In genomic region chr4:49108183-49108582, GRCh38 we compare ENCODE assay signal across 7 cellular contexts.
DNase-seq lines count a peak whose midpoint lies in the region; ATAC-seq and TF ChIP-seq lines count a peak whose summit lies in the region.
"Not testable (repeated sequence)": the region's sequence is repeated elsewhere in the genome, so short reads cannot be mapped to it uniquely, and the experiment has no call there.

No MANE protein-coding gene starts in this region.

- H3K36me3 Mint-ChIP-seq in T-cell, result peaks cover 41% of the 10 kb centered on the region
- peaks cover 83% of the 10 kb centered on the region for H3K36me3 Mint-ChIP-seq in natural killer cell treated with Interleukin-12 subunit alpha and Interleukin-12 subunit beta and Interleukin-15 and Interleukin-18, amount 100 ng/mL, for 72 hours

- H3K4me1 ChIP-seq in foreskin keratinocyte, result not testable (repeated sequence)

- peaks cover 0 to 21% (median 0%) of the 10 kb centered on the region in 3 donors for H3K4me1 Mint-ChIP-seq in T-cell
- peaks cover 23 to 28% of the 10 kb centered on the region in 2 donors for H3K4me1 Mint-ChIP-seq in natural killer cell treated with Interleukin-12 subunit alpha and Interleukin-12 subunit beta and Interleukin-15 and Interleukin-18, amount 100 ng/mL, for 72 hours (ENCODE audit: low read depth in 2 of 2)

- H3K4me3 Mint-ChIP-seq in T-cell; natural killer cell treated with Interleukin-12 subunit alpha and Interleukin-12 subunit beta and Interleukin-15 and Interleukin-18, amount 100 ng/mL, for 72 hours: not testable (repeated sequence)

- H3K9me3 Mint-ChIP-seq in T-cell, result peaks cover 42 to 73% (median 61%) of the 10 kb centered on the region in 3 donors
- H3K9me3 Mint-ChIP-seq in natural killer cell treated with Interleukin-12 subunit alpha and Interleukin-12 subunit beta and Interleukin-15 and Interleukin-18, amount 100 ng/mL, for 72 hours, result peaks cover 75% of the 10 kb centered on the region

- not testable (repeated sequence) for H3K27me3 ChIP-seq in foreskin keratinocyte

- not testable (repeated sequence) for TF ChIP-seq CTCF in foreskin keratinocyte (conservative IDR thresholded peaks at IDR 0.05)

- not testable (repeated sequence) for H3K27ac Mint-ChIP-seq in T-cell; natural killer cell treated with Interleukin-12 subunit alpha and Interleukin-12 subunit beta and Interleukin-15 and Interleukin-18, amount 100 ng/mL, for 72 hours

- not testable (repeated sequence) for H3K27me3 Mint-ChIP-seq in T-cell; natural killer cell treated with Interleukin-12 subunit alpha and Interleukin-12 subunit beta and Interleukin-15 and Interleukin-18, amount 100 ng/mL, for 72 hours

- ATAC-seq in GM18867 (IDR thresholded peaks at IDR 0.05; ENCODE audit: unreplicated experiment), result peak; percentile 37
- peak; percentile 40 for ATAC-seq in GM21447 (IDR thresholded peaks at IDR 0.05; ENCODE audit: unreplicated experiment)
- ATAC-seq in HG02852 (IDR thresholded peaks at IDR 0.05; ENCODE audit: unreplicated experiment), result peak; percentile 31
- peak; percentile 42 for ATAC-seq in HG03354 (IDR thresholded peaks at IDR 0.05; ENCODE audit: poor library complexity, severe bottlenecking, unreplicated experiment)
- ATAC-seq in T-cell (replicated peaks in 1 of 4), result peak; percentile 44 to 66 (median 54)
- peak; percentile 55 for ATAC-seq in foreskin keratinocyte
- ATAC-seq in natural killer cell treated with Interleukin-12 subunit alpha and Interleukin-12 subunit beta and Interleukin-15 and Interleukin-18, amount 100 ng/mL, for 72 hours, result peak; percentile 72 to 80

- DNase-seq in T-cell; foreskin keratinocyte; natural killer cell treated with Interleukin-12 subunit alpha and Interleukin-12 subunit beta and Interleukin-15 and Interleukin-18, amount 100 ng/mL, for 72 hours (ENCODE audit: low spot score): not testable (repeated sequence)

- CTCF ChIA-PET in T-cell (lab: Charles Lee), result not testable (repeated sequence)

- H3K27ac ChIP-seq in foreskin keratinocyte, result not testable (repeated sequence)

- POLR2A ChIA-PET in T-cell (lab: Charles Lee), result not testable (repeated sequence)
